Comparison of ENCODE assay signal across 10 cellular contexts in genomic region chr9:19788152-19788551, GRCh38. TPM values are rescaled to one million over a fixed set of nuclear protein-coding genes. Genes with fewer than 3 reads are reported as not detected.
DNase-seq lines count a peak whose midpoint lies in the region; ATAC-seq and TF ChIP-seq lines count a peak whose summit lies in the region.
"Had no signal": no experiment of that assay in that cellular context is flagged by ENCODE, and none has a peak within 500 bp of the region (broad histone marks: within the 10 kb centered on the region; RNA-seq: fewer than 3 reads in every experiment).

No MANE protein-coding gene starts in this region.

- no peaks in the 10 kb centered on the region for H3F3A ChIP-seq in SK-N-SH (replicated peaks; ENCODE audit: insufficient read depth)

- no peaks in the 10 kb centered on the region for H3K36me3 ChIP-seq in SK-N-SH (replicated peaks in 1 of 2; ENCODE audit: control insufficient read depth in 1 of 2, insufficient read depth in 2 of 2, low read length in 1 of 2)
- H3K36me3 ChIP-seq in iPS-15b (ENCODE audit: control insufficient read depth, insufficient read depth, low read length), result no peaks in the 10 kb centered on the region
- no peaks in the 10 kb centered on the region for H3K36me3 ChIP-seq in stomach

- H4K20me1 ChIP-seq in SK-N-SH (ENCODE audit: insufficient read depth), result no peaks in the 10 kb centered on the region

- peaks cover 0 to 7% of the 10 kb centered on the region in 2 experiments; a peak in 1 of 4 replicates for H3K4me1 ChIP-seq in SK-N-SH (ENCODE audit: control insufficient read depth in 1 of 2, insufficient read depth in 2 of 2, low read depth in 1 of 2, low read length in 1 of 2)
- H3K4me1 ChIP-seq in iPS-15b (ENCODE audit: control insufficient read depth, insufficient read depth, low read length), result peaks cover 16% of the 10 kb centered on the region
- peaks cover 0 to 16% (median 7%) of the 10 kb centered on the region in 4 donors for H3K4me1 ChIP-seq in stomach

- intact Hi-C loops in stomach (cut with DNase I; ENCODE audit: low total_unique reads), result no loop called here

- DNase-seq in SK-N-SH (peak; percentile 64), NCI-H82 treated with DMSO at 0.1 percent for 48 hours (lab: John Stamatoyannopoulos, UW; ENCODE audit: unreplicated experiment) (peak; percentile 40), stomach (no peak), left lobe of liver (ENCODE audit: low spot score) (no peak)
- DNase-seq in stimulated activated CD4-positive, alpha-beta T cell treated with anti-CD3 and anti-CD28 coated beads, Interleukin-4, amount 100 ng/mL, for 4 hours, result no peak
- DNase-seq: activated CD4-positive, CD25-positive, alpha-beta regulatory T cell; activated effector memory CD4-positive, alpha-beta T cell treated with Interleukin-2 at 50 U/mL for 16 hours had no signal

- TF ChIP-seq EP300 in SK-N-SH (IDR thresholded peaks at IDR 0.05; ENCODE audit: borderline replicate concordance in 1 of 2, low read depth in 1 of 2, low read length in 1 of 2), result no peak
- TF ChIP-seq EP300 in stomach (IDR thresholded peaks at IDR 0.05), result no peak

- no peaks in the 10 kb centered on the region for H3K9me2 ChIP-seq in SK-N-SH

- CTCF ChIA-PET in SK-N-SH (lab: Yijun Ruan, JAX), result interaction anchor here (1.1 to 1.3 kb wide), 2 partner anchors 11 to 12 kb away, joined by 3 to 4 read pairs; no protein-coding TSS in a partner anchor

- no peak for ATAC-seq in SK-N-SH treated with all-trans-retinoic acid at 6 μM for 48 hours
- ATAC-seq in HG03039 (IDR thresholded peaks at IDR 0.05; ENCODE audit: unreplicated experiment), result no peak
- no peak for ATAC-seq in left lobe of liver

- WGBS in SK-N-SH (ENCODE audit: low lambda C conversion rate), result 14% methylated on average over 21 of the region's 24 CpGs
- WGBS in stomach, 5 donors, result 2 to 4% (median 3%) methylated on average over 23 to 24 of the region's 24 CpGs

- H3K4me2 ChIP-seq in SK-N-SH, result no peak overlapping the region

- H3K9ac ChIP-seq in SK-N-SH (no peak overlapping the region), iPS-15b (ENCODE audit: low read depth, low read length) (no peak overlapping the region)

- H3K9me3 ChIP-seq in SK-N-SH, result no peaks in the 10 kb centered on the region
- no peaks in the 10 kb centered on the region for H3K9me3 ChIP-seq in iPS-15b (ENCODE audit: control insufficient read depth, insufficient read depth, low read length)
- H3K9me3 ChIP-seq in stomach, result peaks cover 0 to 4% (median 0%) of the 10 kb centered on the region in 4 donors

- no peaks in the 10 kb centered on the region for H3K79me2 ChIP-seq in SK-N-SH (ENCODE audit: insufficient read depth)

- no peak overlapping the region for H3K27ac ChIP-seq in SK-N-SH (ENCODE audit: low read depth in 2 of 2, low read length in 1 of 2)
- no peak overlapping the region for H3K27ac ChIP-seq in stomach

- TF ChIP-seq CTCF in SK-N-SH (IDR thresholded peaks at IDR 0.05), result no peak
- no peak for TF ChIP-seq CTCF in stomach (IDR thresholded peaks at IDR 0.05)

- no peak for TF ChIP-seq POLR2A in stomach (IDR thresholded peaks at IDR 0.05)

- peaks cover 8% of the 10 kb centered on the region for H3K27me3 ChIP-seq in SK-N-SH (ENCODE audit: insufficient read depth)
- H3K27me3 ChIP-seq in iPS-15b (ENCODE audit: control insufficient read depth, insufficient read depth, low read length), result peaks cover 24% of the 10 kb centered on the region
- H3K27me3 ChIP-seq in stomach, result peaks cover 0 to 39% (median 13%) of the 10 kb centered on the region in 3 donors

- POLR2A ChIA-PET in SK-N-SH (lab: Yijun Ruan, JAX), result no interaction called here

- no peak for TF ChIP-seq RAD21 in SK-N-SH (IDR thresholded peaks at IDR 0.05; ENCODE audit: low read length)

- no peak overlapping the region for H2AFZ ChIP-seq in SK-N-SH (ENCODE audit: low read depth)

- H3K4me3 ChIP-seq in SK-N-SH (ENCODE audit: low read depth in 2 of 2, low read length in 1 of 2) (peak overlapping the region in 1 of 2 experiments; percentile 30; a peak in 1 of 4 replicates), iPS-15b (ENCODE audit: low read depth, low read length) (peak overlapping the region; percentile 77), stomach (peak overlapping the region in 3 of 4 donors; percentile 3 to 37 (median 35))

TF ChIP-seq in SK-N-SH, 30 proteins besides CTCF, POLR2A, EP300 and RAD21:
- TF ChIP-seq EZH2phosphoT487 (IDR thresholded peaks at IDR 0.05; ENCODE audit: borderline replicate concordance, low read depth) (no peak), USF1 (IDR thresholded peaks at IDR 0.05; ENCODE audit: borderline replicate concordance, low read depth) (no peak), PBX3 (IDR thresholded peaks at IDR 0.05) (no peak), IRF3 (IDR thresholded peaks at IDR 0.05; ENCODE audit: low read depth, low read length) (no peak), SMC3 (IDR thresholded peaks at IDR 0.05; ENCODE audit: low read depth, low read length) (no peak)

TF ChIP-seq in SK-N-SH treated with all-trans-retinoic acid at 6 μM for 48 hours, 23 proteins besides CTCF, POLR2A, EP300 and RAD21:
- TF ChIP-seq GLIS3 (CRISPR knock-in tag; IDR thresholded peaks at IDR 0.05) (no peak), ZNF8 (CRISPR knock-in tag; IDR thresholded peaks at IDR 0.05) (no peak)

RNA-seq across cellular contexts. Expression of gene SLC24A2, which starts 0.7 kb away (rescaled TPM):
- polyA plus RNA-seq in SK-N-SH (2012; rRNA removed) (not detected in 2 replicates), stomach (under 1 TPM in 1 of 3 donors, not detected in 2; 0.05 TPM)
- not detected in 2 replicates for polyA plus RNA-seq in SK-N-SH (2012; cell fraction: cytosol; rRNA removed)
- polyA plus RNA-seq in SK-N-SH (2012; cell fraction: nucleus; rRNA removed), result not detected in 2 replicates
- total RNA-seq in stomach (1 to 10 TPM in 1 of 5 donors, under 1 TPM in 1, not detected in 3; 0.37 to 2.6 TPM), left lobe of liver (not detected)

Comparison
In these comparisons a context has a peak if more than half of its experiments do, and no peak if none do; other contexts are left out.
1. DNase-seq: peak in SK-N-SH (single experiment) and NCI-H82 treated with DMSO at 0.1 percent for 48 hours (single experiment); none in stomach (single experiment), left lobe of liver (single experiment) and stimulated activated CD4-positive, alpha-beta T cell treated with anti-CD3 and anti-CD28 coated beads, Interleukin-4, amount 100 ng/mL, for 4 hours (0 of 2).